In genomic region chr22:42318967-42319366, GRCh38 we compare ENCODE assay signal across 21 cellular contexts.
"Had no signal": no experiment of that assay in that cellular context is flagged by ENCODE, and none has a peak within 500 bp of the region (broad histone marks: within the 10 kb centered on the region; RNA-seq: fewer than 3 reads in every experiment).

No MANE protein-coding gene starts in this region.

- H3K9me3 ChIP-seq: esophagus muscularis mucosa, gastrocnemius medialis, right lobe of liver had no signal

- H3K27me3 ChIP-seq: cardiac muscle cell, esophagus muscularis mucosa, right lobe of liver had no signal

- ATAC-seq: activated CD4-positive, alpha-beta T cell treated with anti-CD3 and anti-CD28 coated beads for 36 hours; activated T-cell treated with anti-CD3 and anti-CD28 coated beads, Interleukin-2, amount 50 U/mL, for 4 hours; effector memory CD8-positive, alpha-beta T cell; gastrocnemius medialis; left ventricle myocardium superior; right lobe of liver; stimulated activated memory B cell treated with anti-CD40 and anti-IgM and Interleukin-4, amounts not matched to agents 10 μg/mL and 1 μg/mL and 100 μg/mL, for 72 hours; T-helper 17 cell had no signal

- H3K36me3 ChIP-seq: cardiac muscle cell, esophagus muscularis mucosa, gastrocnemius medialis, right lobe of liver had no signal

- H3K27ac ChIP-seq: cardiac muscle cell, esophagus muscularis mucosa, gastrocnemius medialis, right lobe of liver had no signal

- H3K4me3 ChIP-seq: cardiac muscle cell, esophagus muscularis mucosa, gastrocnemius medialis, right lobe of liver, skin epidermis had no signal

- H3K36me3 Mint-ChIP-seq: stimulated activated memory B cell treated with anti-CD40 and anti-IgM and Interleukin-4, amounts not matched to agents 10 μg/mL and 1 μg/mL and 100 μg/mL, for 72 hours had no signal

- DNase-seq: activated B cell treated with CpG ODN at 0.5 μM for 24 hours; activated CD4-positive, alpha-beta T cell treated with anti-CD3 and anti-CD28 coated beads for 36 hours; activated CD4-positive, alpha-beta T cell treated with anti-CD3 and anti-CD28 coated beads, Interleukin-2, amount 50 U/mL, for 4 hours; activated CD8-positive, alpha-beta memory T cell treated with anti-CD3 and anti-CD28 coated beads, Interleukin-2, amount 50 U/mL, for 48 hours; activated naive CD4-positive, alpha-beta T cell; activated T-cell treated with anti-CD3 and anti-CD28 coated beads, Interleukin-2, amount 50 U/mL, for 4 hours; effector memory CD8-positive, alpha-beta T cell; gastrocnemius medialis; left ventricle myocardium superior; midbrain; nephron progenitor cell; occipital lobe; right lobe of liver; stimulated activated CD4-positive, alpha-beta T cell treated with anti-CD3 and anti-CD28 coated beads, Interleukin-1b, Interleukin-23, amount 100 ng/mL, for 48 hours; SW 1271; T-helper 17 cell had no signal

- H3K9me3 Mint-ChIP-seq: activated B cell treated with CpG ODN at 0.5 μM for 24 hours; activated T-cell treated with anti-CD3 and anti-CD28 coated beads, Interleukin-2, amount 50 U/mL, for 4 hours; activated T-helper 2 cell treated with anti-CD3 and anti-CD28 coated beads, Interferon-gamma antibody, Interleukin-2, Interleukin-4, amounts not matched to agents 10 μg/mL and 5 μg/mL and 100 μg/mL, durations not matched to agents 14 hours and 24 hours and 36 hours; effector memory CD8-positive, alpha-beta T cell; nephron progenitor cell; stimulated activated memory B cell treated with anti-CD40 and anti-IgM and Interleukin-4, amounts not matched to agents 10 μg/mL and 1 μg/mL and 100 μg/mL, for 72 hours had no signal

- H3K4me1 ChIP-seq: gastrocnemius medialis had no signal

- H3K27ac Mint-ChIP-seq: activated B cell treated with CpG ODN at 0.5 μM for 24 hours; activated CD4-positive, alpha-beta T cell treated with anti-CD3 and anti-CD28 coated beads for 36 hours; activated T-helper 2 cell treated with anti-CD3 and anti-CD28 coated beads, Interferon-gamma antibody, Interleukin-2, Interleukin-4, amounts not matched to agents 10 μg/mL and 5 μg/mL and 100 μg/mL, durations not matched to agents 14 hours and 24 hours and 36 hours; nephron progenitor cell; stimulated activated memory B cell treated with anti-CD40 and anti-IgM and Interleukin-4, amounts not matched to agents 10 μg/mL and 1 μg/mL and 100 μg/mL, for 72 hours had no signal
